ENCODE assay signal across 26 cellular contexts in genomic region chr11:78066471-78066870, GRCh38.
"Had no signal": no experiment of that assay in that cellular context is flagged by ENCODE, and none has a peak within 500 bp of the region (broad histone marks: within the 10 kb centered on the region; RNA-seq: fewer than 3 reads in every experiment).

No MANE protein-coding gene starts in this region.

- H3K9me3 ChIP-seq: ascending aorta, body of pancreas, SJSA1 had no signal

- H3K27ac ChIP-seq: ascending aorta, body of pancreas, SJSA1 had no signal

- DNase-seq: activated CD4-positive, alpha-beta T cell treated with anti-CD3 and anti-CD28 coated beads for 48 hours; activated CD4-positive, alpha-beta T cell treated with anti-CD3 and anti-CD28 coated beads, Interleukin-2, amount 50 U/mL, for 4 hours; activated CD4-positive, CD25-positive, alpha-beta regulatory T cell treated with anti-CD3 and anti-CD28 coated beads, Interleukin-2, amount 50 U/mL, for 72 hours; activated CD8-positive, alpha-beta memory T cell treated with anti-CD3 and anti-CD28 coated beads, Interleukin-2, amount 50 U/mL, for 48 hours; activated CD8-positive, alpha-beta T cell treated with anti-CD3 and anti-CD28 coated beads, Interleukin-2, amount 10 ng/mL, durations not matched to agents 7 days and 5 days; activated T-cell treated with anti-CD3 and anti-CD28 coated beads, Interleukin-2, amount 50 U/mL, for 1 hour; amniotic stem cell; body of pancreas; central memory CD4-positive, alpha-beta T cell; KG1; NCI-H1048; NCI-H1694; NCI-H2029; NCI-H345; NCI-H510A; NCI-H526 treated with DMSO at 0.1 percent for 48 hours; NK-92 treated with Interleukin-12 subunit alpha and Interleukin-12 subunit beta, amount 100 ng/mL, for 24 hours; OCI-M1; RPMI8226; SW 1271 had no signal

- H3K4me3 ChIP-seq: ascending aorta, body of pancreas, SJSA1 had no signal

- ATAC-seq: activated CD8-positive, alpha-beta T cell treated with anti-CD3 and anti-CD28 coated beads, Interleukin-2, amount 10 ng/mL, durations not matched to agents 7 days and 5 days; body of pancreas; Panc1; Right ventricle myocardium inferior; SK-N-SH treated with all-trans-retinoic acid at 6 μM for 48 hours; WTC11 had no signal

- H3K4me1 ChIP-seq: ascending aorta, SJSA1 had no signal

- H3K27me3 ChIP-seq: ascending aorta, body of pancreas, SJSA1 had no signal
